In genomic region chr1:7334475-7335035, GRCh38 we compare ENCODE assay signal across 8 cellular contexts.
DNase-seq lines count a peak whose midpoint lies in the region; ATAC-seq lines count a peak whose summit lies in the region.

No MANE protein-coding gene starts in this region.

- no peak overlapping the region for H3K4me3 Mint-ChIP-seq in activated naive CD8-positive, alpha-beta T cell treated with anti-CD3 and anti-CD28 coated beads, Interleukin-2, amount 50 U/mL, for 24 hours

- H3K27me3 ChIP-seq in BLaER1 treated with 17β-estradiol and CSF1 and Interleukin-3, amounts not matched to agents 10 nM and 100 nM, result no peaks in the 10 kb centered on the region
- peaks cover 13% of the 10 kb centered on the region for H3K27me3 ChIP-seq in adipocyte (replicated peaks; ENCODE audit: control insufficient read depth, insufficient read depth, low read length)

- peak; percentile 60 to 93 (median 81) for DNase-seq in NCI-H1417 (lab: John Stamatoyannopoulos, UW)
- peak; percentile 19 for DNase-seq in adipocyte (ENCODE audit: low read depth)
- DNase-seq in mesenteric fat pad (ENCODE audit: low spot score), result peak; percentile 9
- no peak for DNase-seq in activated naive CD8-positive, alpha-beta T cell treated with anti-CD3 and anti-CD28 coated beads, Interleukin-2, amount 50 U/mL, for 24 hours
- DNase-seq in activated T-cell treated with anti-CD3 and anti-CD28 coated beads, Interleukin-2, amount 50 U/mL, for 48 hours, result no peak
- no peak for DNase-seq in middle frontal gyrus (ENCODE audit: extremely low spot score, low spot score)

- H3K4me2 ChIP-seq in BLaER1 treated with 17β-estradiol and CSF1 and Interleukin-3, amounts not matched to agents 10 nM and 100 nM, result peak overlapping the region; percentile 72 to 96 (median 79)

- no peaks in the 10 kb centered on the region for H3K9me3 Mint-ChIP-seq in activated naive CD8-positive, alpha-beta T cell treated with anti-CD3 and anti-CD28 coated beads, Interleukin-2, amount 50 U/mL, for 24 hours

- no peak overlapping the region for H3K27ac Mint-ChIP-seq in activated naive CD8-positive, alpha-beta T cell treated with anti-CD3 and anti-CD28 coated beads, Interleukin-2, amount 50 U/mL, for 24 hours

- H3K4me1 Mint-ChIP-seq in activated naive CD8-positive, alpha-beta T cell treated with anti-CD3 and anti-CD28 coated beads, Interleukin-2, amount 50 U/mL, for 24 hours, result no peaks in the 10 kb centered on the region

- H3K9me3 ChIP-seq in BLaER1 treated with 17β-estradiol and CSF1 and Interleukin-3, amounts not matched to agents 10 nM and 100 nM (replicated peaks in 1 of 11), result peaks cover 0 to 9% (median 0%) of the 10 kb centered on the region in 11 experiments; a peak in 3 of 22 replicates
- H3K9me3 ChIP-seq in adipocyte (ENCODE audit: control insufficient read depth, low read length), result no peaks in the 10 kb centered on the region

- peak overlapping the region in 6 of 11 experiments; percentile 1 to 46 (median 26); a peak in 9 of 22 replicates for H3K9ac ChIP-seq in BLaER1 treated with 17β-estradiol and CSF1 and Interleukin-3, amounts not matched to agents 10 nM and 100 nM
- no peak overlapping the region for H3K9ac ChIP-seq in adipocyte (ENCODE audit: low read length)

- no peaks in the 10 kb centered on the region for H3K27me3 Mint-ChIP-seq in activated naive CD8-positive, alpha-beta T cell treated with anti-CD3 and anti-CD28 coated beads, Interleukin-2, amount 50 U/mL, for 24 hours

- H3K27ac ChIP-seq in BLaER1 treated with 17β-estradiol and CSF1 and Interleukin-3, amounts not matched to agents 10 nM and 100 nM, result peak overlapping the region in 9 of 11 experiments; percentile 2 to 51 (median 31); a peak in 10 of 22 replicates

- peak overlapping the region in 3 of 10 experiments; percentile 20 to 45 (median 24); a peak in 4 of 20 replicates for H3K4me3 ChIP-seq in BLaER1 treated with 17β-estradiol and CSF1 and Interleukin-3, amounts not matched to agents 10 nM and 100 nM
- H3K4me3 ChIP-seq in adipocyte (ENCODE audit: low read length), result no peak overlapping the region

- H3K36me3 Mint-ChIP-seq in activated naive CD8-positive, alpha-beta T cell treated with anti-CD3 and anti-CD28 coated beads, Interleukin-2, amount 50 U/mL, for 24 hours (ENCODE audit: low read depth), result no peaks in the 10 kb centered on the region

- ATAC-seq in activated naive CD8-positive, alpha-beta T cell treated with anti-CD3 and anti-CD28 coated beads, Interleukin-2, amount 50 U/mL, for 24 hours, result no peak
- ATAC-seq in GM21723 (IDR thresholded peaks at IDR 0.05; ENCODE audit: unreplicated experiment), result no peak

- no peaks in the 10 kb centered on the region for H3K36me3 ChIP-seq in BLaER1 treated with 17β-estradiol and CSF1 and Interleukin-3, amounts not matched to agents 10 nM and 100 nM
- no peaks in the 10 kb centered on the region for H3K36me3 ChIP-seq in adipocyte (ENCODE audit: control insufficient read depth, insufficient read depth, low read length, severe bottlenecking)

- no peaks in the 10 kb centered on the region for H4K20me1 ChIP-seq in BLaER1 treated with 17β-estradiol and CSF1 and Interleukin-3, amounts not matched to agents 10 nM and 100 nM

- H3K4me1 ChIP-seq in BLaER1 treated with 17β-estradiol and CSF1 and Interleukin-3, amounts not matched to agents 10 nM and 100 nM, result peaks cover 15 to 56% (median 48%) of the 10 kb centered on the region in 10 experiments
- H3K4me1 ChIP-seq in adipocyte (ENCODE audit: control insufficient read depth, insufficient read depth, low read length), result peaks cover 4% of the 10 kb centered on the region

Comparison
In these comparisons a context has a peak if more than half of its experiments do, and no peak if none do; other contexts are left out.
1. DNase-seq: peak in NCI-H1417 (3 of 3), adipocyte (single experiment) and mesenteric fat pad (single experiment); none in activated naive CD8-positive, alpha-beta T cell treated with anti-CD3 and anti-CD28 coated beads, Interleukin-2, amount 50 U/mL, for 24 hours (single experiment), activated T-cell treated with anti-CD3 and anti-CD28 coated beads, Interleukin-2, amount 50 U/mL, for 48 hours (0 of 2) and middle frontal gyrus (single experiment).